Comparison of ENCODE assay signal across 8 cellular contexts in the genomic region with DNA sequence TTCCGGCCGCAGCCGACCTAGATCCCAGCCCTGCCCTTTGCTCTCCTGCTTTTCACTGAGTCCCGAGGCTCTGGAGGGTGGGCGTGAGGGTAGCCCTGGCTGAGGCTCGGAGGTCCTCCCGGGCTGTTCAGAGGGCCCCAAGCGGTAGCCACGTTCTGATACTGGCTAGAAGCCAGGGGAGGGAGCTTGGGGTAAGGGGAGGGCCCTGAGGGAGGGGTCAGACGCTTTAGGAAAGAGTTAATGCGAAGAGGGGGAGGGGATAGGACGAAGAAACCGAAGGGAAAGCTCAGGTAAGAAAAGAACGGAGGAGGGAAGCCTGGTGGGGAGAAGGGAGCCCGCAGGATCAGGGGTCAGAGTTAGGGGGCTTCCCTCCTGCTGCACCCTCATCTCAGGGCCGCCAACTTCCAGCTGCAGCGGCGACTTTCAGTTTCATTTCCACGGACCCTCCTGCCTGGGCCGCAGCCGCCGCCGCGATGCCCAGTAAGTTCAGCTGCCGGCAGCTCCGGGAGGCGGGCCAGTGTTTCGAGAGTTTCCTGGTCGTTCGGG. TPM values are rescaled to one million over a fixed set of nuclear protein-coding genes. Genes with fewer than 3 reads are reported as not detected.
DNase-seq lines count a peak whose midpoint lies in the region; ATAC-seq and TF ChIP-seq lines count a peak whose summit lies in the region.

Gene MOV10 (plus strand): TSS at position 220 of the 546 bp plus-strand sequence. CDS start 254 bp downstream, at position 474.

- POLR2A ChIA-PET in activated CD4-positive, alpha-beta T cell treated with anti-CD3 and anti-CD28 coated beads, Interleukin-2, amount 10 ng/mL, durations not matched to agents 7 days and 5 days (lab: Charles Lee), result interaction anchor here (0.7 to 1.0 kb wide), 5 partner anchors 9 to 56 kb away, joined by 3 to 5 read pairs (median 3); partner anchors contain the start of gene ST7L

- no peak for TF ChIP-seq CTCF in liver (IDR thresholded peaks at IDR 0.05; ENCODE audit: low read depth, low read length, missing input control)

- H3K27ac ChIP-seq in liver (ENCODE audit: low read depth in 1 of 2, low read length in 2 of 2), result peak within 1 kb of the TSS; percentile 89 to 96

- peak; percentile 78 for ATAC-seq in GM18868 (IDR thresholded peaks at IDR 0.05; ENCODE audit: unreplicated experiment)
- peak; percentile 53 for ATAC-seq in HG03135 (IDR thresholded peaks at IDR 0.05; ENCODE audit: unreplicated experiment)

- no peaks in the 10 kb centered on the region for H3K9me3 ChIP-seq in liver (ENCODE audit: control insufficient read depth in 4 of 4, low read length in 3 of 4)

- peaks cover 48% of the 10 kb centered on the region for H3K36me3 Mint-ChIP-seq in activated CD4-positive, alpha-beta T cell treated with anti-CD3 and anti-CD28 coated beads, Interleukin-2, amount 10 ng/mL, durations not matched to agents 7 days and 5 days (ENCODE audit: low read depth)

- H3K4me1 Mint-ChIP-seq in activated CD4-positive, alpha-beta T cell treated with anti-CD3 and anti-CD28 coated beads, Interleukin-2, amount 10 ng/mL, durations not matched to agents 7 days and 5 days, result peaks cover 49% of the 10 kb centered on the region

- H3K27me3 ChIP-seq in liver (ENCODE audit: control insufficient read depth in 4 of 4, insufficient read depth in 4 of 4, low read length in 3 of 4), result no peaks in the 10 kb centered on the region

- peak within 1 kb of the TSS; percentile 71 to 98 (median 94) for H3K4me3 ChIP-seq in liver (ENCODE audit: low read depth in 1 of 3, low read length in 3 of 3)

- H3K9me3 Mint-ChIP-seq in activated CD4-positive, alpha-beta T cell treated with anti-CD3 and anti-CD28 coated beads, Interleukin-2, amount 10 ng/mL, durations not matched to agents 7 days and 5 days, result no peaks in the 10 kb centered on the region

- under 1% methylated on average over 30 of the region's 30 CpGs for WGBS in liver

- peaks cover 0 to 26% (median 21%) of the 10 kb centered on the region in 4 donors for H3K4me1 ChIP-seq in liver (ENCODE audit: control insufficient read depth in 4 of 4, insufficient read depth in 4 of 4, low read length in 3 of 4)

- H3K4me3 Mint-ChIP-seq in activated CD4-positive, alpha-beta T cell treated with anti-CD3 and anti-CD28 coated beads, Interleukin-2, amount 10 ng/mL, durations not matched to agents 7 days and 5 days, result peak within 1 kb of the TSS; percentile 91

- H3K27me3 Mint-ChIP-seq in activated CD4-positive, alpha-beta T cell treated with anti-CD3 and anti-CD28 coated beads, Interleukin-2, amount 10 ng/mL, durations not matched to agents 7 days and 5 days, result no peaks in the 10 kb centered on the region

- no peak for TF ChIP-seq RAD21 in liver (IDR thresholded peaks at IDR 0.05)

- H3K36me3 ChIP-seq in liver (ENCODE audit: control insufficient read depth in 4 of 4, insufficient read depth in 3 of 4, low read depth in 1 of 4, low read length in 3 of 4), result peaks cover 3 to 14% (median 11%) of the 10 kb centered on the region in 4 donors

- DNase-seq in 8988T, result peak; percentile 36
- DNase-seq in NCI-H460 (ENCODE audit: extremely low read depth, low read depth), result peak; percentile 41
- peak; percentile 71 for DNase-seq in activated CD4-positive, alpha-beta T cell treated with anti-CD3 and anti-CD28 coated beads, Interleukin-2, amount 10 ng/mL, durations not matched to agents 7 days and 5 days
- peak; percentile 81 for DNase-seq in dermis blood vessel endothelial cell
- peak; percentile 33 to 50 for DNase-seq in stimulated activated CD4-positive, alpha-beta T cell treated with anti-CD3 and anti-CD28 coated beads, Interleukin-4, amount 100 ng/mL, for 4 hours

- H3K27ac Mint-ChIP-seq in activated CD4-positive, alpha-beta T cell treated with anti-CD3 and anti-CD28 coated beads, Interleukin-2, amount 10 ng/mL, durations not matched to agents 7 days and 5 days, result peak within 1 kb of the TSS; percentile 97

- peak within 1 kb of the TSS; percentile 79 to 82 for H3K9ac ChIP-seq in liver (ENCODE audit: low read depth in 1 of 2, low read length in 2 of 2)

- CTCF ChIA-PET in activated CD4-positive, alpha-beta T cell treated with anti-CD3 and anti-CD28 coated beads, Interleukin-2, amount 10 ng/mL, durations not matched to agents 7 days and 5 days (lab: Charles Lee), result interaction anchor here (0.8 to 2.3 kb wide), 15 partner anchors 11 to 398 kb away, joined by 3 to 11 read pairs (median 4); partner anchors contain the start of genes LRIG2, PPM1J and ST7L

TF ChIP-seq in liver, 16 proteins besides CTCF, POLR2A, EP300 and RAD21:
- TF ChIP-seq, protein P1, sequence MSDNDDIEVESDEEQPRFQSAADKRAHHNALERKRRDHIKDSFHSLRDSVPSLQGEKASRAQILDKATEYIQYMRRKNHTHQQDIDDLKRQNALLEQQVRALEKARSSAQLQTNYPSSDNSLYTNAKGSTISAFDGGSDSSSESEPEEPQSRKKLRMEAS (IDR thresholded peaks at IDR 0.05), result no peak
- TF ChIP-seq NR2F2 (IDR thresholded peaks at IDR 0.05) (peak; percentile 48), YY1 (IDR thresholded peaks at IDR 0.05) (no peak), RXRA (IDR thresholded peaks at IDR 0.05) (peak in 1 of 2 donors; percentile 9), HNF4A (conservative IDR thresholded peaks at IDR 0.05) (no peak), HNF4G (IDR thresholded peaks at IDR 0.05) (peak; percentile 13), FOXA2 (IDR thresholded peaks at IDR 0.05) (no peak), TAF1 (conservative IDR thresholded peaks at IDR 0.05) (peak; percentile 48), ATF3 (IDR thresholded peaks at IDR 0.05) (no peak), JUND (IDR thresholded peaks at IDR 0.05) (no peak), SP1 (IDR thresholded peaks at IDR 0.05) (peak; percentile 48), FOXA1 (IDR thresholded peaks at IDR 0.05) (no peak)
- TF ChIP-seq, protein P2, sequence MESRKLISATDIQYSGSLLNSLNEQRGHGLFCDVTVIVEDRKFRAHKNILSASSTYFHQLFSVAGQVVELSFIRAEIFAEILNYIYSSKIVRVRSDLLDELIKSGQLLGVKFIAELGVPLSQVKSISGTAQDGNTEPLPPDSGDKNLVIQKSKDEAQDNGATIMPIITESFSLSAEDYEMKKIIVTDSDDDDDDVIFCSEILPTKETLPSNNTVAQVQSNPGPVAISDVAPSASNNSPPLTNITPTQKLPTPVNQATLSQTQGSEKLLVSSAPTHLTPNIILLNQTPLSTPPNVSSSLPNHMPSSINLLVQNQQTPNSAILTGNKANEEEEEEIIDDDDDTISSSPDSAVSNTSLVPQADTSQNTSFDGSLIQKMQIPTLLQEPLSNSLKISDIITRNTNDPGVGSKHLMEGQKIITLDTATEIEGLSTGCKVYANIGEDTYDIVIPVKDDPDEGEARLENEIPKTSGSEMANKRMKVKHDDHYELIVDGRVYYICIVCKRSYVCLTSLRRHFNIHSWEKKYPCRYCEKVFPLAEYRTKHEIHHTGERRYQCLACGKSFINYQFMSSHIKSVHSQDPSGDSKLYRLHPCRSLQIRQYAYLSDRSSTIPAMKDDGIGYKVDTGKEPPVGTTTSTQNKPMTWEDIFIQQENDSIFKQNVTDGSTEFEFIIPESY (IDR thresholded peaks at IDR 0.05), result no peak

RNA-seq across cellular contexts. Expression of gene MOV10, which starts in this region (rescaled TPM):
- total RNA-seq in NCI-H460 (2014; rRNA removed; shearing (Covaris generic)), result 25.8 and 29.5 TPM in 2 replicates
- polyA plus RNA-seq in NCI-H460 (2014; cell fraction: nucleus; rRNA removed), result 64.5 and 83.7 TPM in 2 replicates
- 100 to 1,000 TPM; 118 to 126 TPM for total RNA-seq in activated CD4-positive, alpha-beta T cell treated with anti-CD3 and anti-CD28 coated beads, Interleukin-2, amount 10 ng/mL, durations not matched to agents 7 days and 5 days
- total RNA-seq in dermis blood vessel endothelial cell (62.8 and 85.2 TPM in 2 replicates), liver (10 to 100 TPM; 32.0 to 32.4 TPM)
- polyA plus RNA-seq in liver, result 10 to 100 TPM; 35.1 to 36.8 TPM

Comparison
In these comparisons a context has a peak if more than half of its experiments do, and no peak if none do; other contexts are left out.
1. Peak in every context shown above with its lines: DNase-seq, ATAC-seq, H3K4me3 ChIP-seq and H3K27ac ChIP-seq.